9 cellular contexts compared by ENCODE assay signal in the genomic region with DNA sequence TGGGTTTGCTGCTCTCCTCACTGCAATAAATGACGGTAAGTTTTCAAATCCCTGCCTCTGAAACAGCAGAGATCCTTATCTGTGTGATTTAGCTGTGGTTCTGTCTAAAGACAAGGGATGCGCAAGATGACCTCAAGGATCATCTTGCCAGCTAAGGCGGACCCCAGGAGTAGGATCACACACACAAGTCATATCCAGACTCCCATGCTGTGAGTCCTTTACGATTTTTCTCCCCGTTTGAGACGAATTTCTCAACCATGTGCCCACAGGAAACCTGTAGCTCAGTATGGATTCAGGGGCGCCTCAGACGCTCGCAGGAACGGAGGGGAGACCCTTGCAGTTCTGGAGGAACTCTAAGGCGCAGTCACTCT. TPM values are rescaled to one million over a fixed set of nuclear protein-coding genes. Genes with fewer than 3 reads are reported as not detected.
DNase-seq lines count a peak whose midpoint lies in the region; ATAC-seq, FAIRE-seq and TF ChIP-seq lines count a peak whose summit lies in the region.
"Had no signal": no experiment of that assay in that cellular context is flagged by ENCODE, and none has a peak within 500 bp of the region (broad histone marks: within the 10 kb centered on the region; RNA-seq: fewer than 3 reads in every experiment).

No MANE protein-coding gene starts in this region.

- peaks cover 0 to 7% of the 10 kb centered on the region in 2 donors for H3K27me3 Mint-ChIP-seq in T-cell

- H3K4me3 ChIP-seq in pancreas: peak overlapping the region; percentile 84 to 97 (median 92)

- CTCF ChIA-PET in T-cell (lab: Charles Lee): interaction anchor here (0.5 to 2.0 kb wide), 15 partner anchors 9 to 567 kb away, joined by 3 to 11 read pairs (median 4); a partner anchor contains a TSS

- ATAC-seq in HG03045 (IDR thresholded peaks at IDR 0.05; ENCODE audit: unreplicated experiment): peak; percentile 23
- ATAC-seq in T-cell (replicated peaks in 1 of 4): peak in 2 of 4 experiments; percentile 26 to 48
- peak; percentile 30 to 60 (median 53) for ATAC-seq in pancreas
- ATAC-seq in HG02884 (IDR thresholded peaks at IDR 0.05; ENCODE audit: unreplicated experiment): no peak

- H3K4me1 Mint-ChIP-seq in T-cell: peaks cover 0 to 6% (median 4%) of the 10 kb centered on the region in 3 donors

- no peaks in the 10 kb centered on the region for H3K36me3 ChIP-seq in pancreas

- intact Hi-C loops in pancreas (cut with DNase I): no loop called here

- peak overlapping the region; percentile 83 to 100 for H3K27ac Mint-ChIP-seq in T-cell

- no peaks in the 10 kb centered on the region for H3K9me3 Mint-ChIP-seq in T-cell

- DNase-seq in NCI-H510A treated with DMSO at 0.1 percent for 48 hours (lab: John Stamatoyannopoulos, UW): peak; percentile 23
- DNase-seq in NCI-H510A (lab: John Stamatoyannopoulos, UW): no peak
- DNase-seq in T-cell: peak in 2 of 34 experiments; percentile 13 to 14
- DNase-seq in fibroblast of peridontal ligament (ENCODE audit: extremely low read depth): peak; percentile 35
- no peak for DNase-seq in pancreas
- no peak for DNase-seq in mesenteric fat pad (ENCODE audit: low spot score)

- TF ChIP-seq CTCF in pancreas (IDR thresholded peaks at IDR 0.05): no peak

- peak overlapping the region in 3 of 4 donors; percentile 83 to 90 (median 85) for H3K27ac ChIP-seq in pancreas

- no peaks in the 10 kb centered on the region for H3K36me3 Mint-ChIP-seq in T-cell

- H3K27me3 ChIP-seq in pancreas: no peaks in the 10 kb centered on the region

- POLR2A ChIA-PET in T-cell (lab: Charles Lee): interaction anchor here (0.6 to 1.2 kb wide), 4 partner anchors 29 to 550 kb away, joined by 3 to 9 read pairs (median 5); a partner anchor contains a TSS

- peak overlapping the region in 1 of 3 donors; percentile 97 for H3K4me3 Mint-ChIP-seq in T-cell

- no peak for FAIRE-seq in pancreas (lab: Jason Lieb, UNC)
- FAIRE-seq: endometrium had no signal

- H3K4me1 ChIP-seq in pancreas: peaks cover 0 to 10% (median 6%) of the 10 kb centered on the region in 3 donors

- no peaks in the 10 kb centered on the region for H3K9me3 ChIP-seq in pancreas

- 0 to 1% methylated on average over 11 of the region's 11 CpGs for WGBS in pancreas, 2 donors

RNA-seq across cellular contexts. Expression of a gene that starts 11.1 kb away (rescaled TPM):
- total RNA-seq in T-cell (100 to 1,000 TPM in 3 of 5 donors, 10 to 100 TPM in 2; 81.9 to 124 (median 117) TPM), pancreas (10 to 100 TPM; 37.7 to 64.3 (median 48.1) TPM), mesenteric fat pad (97.1 TPM)
- 10 to 100 TPM; 75.9 to 84.7 TPM for polyA plus RNA-seq in pancreas

RNA-seq across cellular contexts. Expression of a gene that starts 30.2 kb away (rescaled TPM):
- total RNA-seq in T-cell (1 to 10 TPM; 5.0 to 9.5 (median 7.5) TPM), pancreas (1 to 10 TPM in 5 of 6 donors, under 1 TPM in 1; 0.87 to 2.7 (median 1.5) TPM), mesenteric fat pad (1.1 TPM)
- 1 to 10 TPM; 5.4 to 6.5 TPM for polyA plus RNA-seq in pancreas

RNA-seq across cellular contexts. Expression of a gene that starts 30.3 kb away (rescaled TPM):
- total RNA-seq in T-cell (10 to 100 TPM; 31.4 to 46.8 (median 45.4) TPM), pancreas (1 to 10 TPM; 3.1 to 6.2 (median 3.7) TPM), mesenteric fat pad (4.6 TPM)
- 10 to 100 TPM in 1 of 2 donors, 1 to 10 TPM in 1; 6.6 to 22.8 TPM for polyA plus RNA-seq in pancreas

RNA-seq across cellular contexts. Expression of a gene that starts 48.0 kb away (rescaled TPM):
- 10 to 100 TPM; 10.1 to 19.3 (median 14.6) TPM for total RNA-seq in T-cell
- total RNA-seq in pancreas: 1 to 10 TPM in 5 of 6 donors, under 1 TPM in 1; 0.60 to 2.2 (median 1.4) TPM
- 1 to 10 TPM; 1.2 to 1.8 TPM for polyA plus RNA-seq in pancreas
- total RNA-seq in mesenteric fat pad: 2.0 TPM

RNA-seq across cellular contexts. Expression of a gene that starts 50.5 kb away (rescaled TPM):
- total RNA-seq in T-cell: 1 to 10 TPM in 1 of 5 donors, under 1 TPM in 3, not detected in 1; 0.93 to 1.7 (median 0.96) TPM
- 10 to 100 TPM; 20.7 to 45.5 (median 29.7) TPM for total RNA-seq in pancreas
- polyA plus RNA-seq in pancreas: 10 to 100 TPM; 63.4 to 63.7 TPM
- total RNA-seq in mesenteric fat pad: 11.3 TPM

Comparison
In these comparisons a context has a peak if more than half of its experiments do, and no peak if none do; other contexts are left out.
1. DNase-seq: peak in NCI-H510A treated with DMSO at 0.1 percent for 48 hours (single experiment) and fibroblast of peridontal ligament (single experiment); none in NCI-H510A (single experiment), pancreas (0 of 6) and mesenteric fat pad (single experiment).